In genomic region chr22:20779813-20780148, GRCh38 we compare ENCODE assay signal across 19 cellular contexts. TPM values are rescaled to one million over a fixed set of nuclear protein-coding genes. Genes with fewer than 3 reads are reported as not detected.
DNase-seq lines count a peak whose midpoint lies in the region; ATAC-seq and TF ChIP-seq lines count a peak whose summit lies in the region.
"Had no signal": no experiment of that assay in that cellular context is flagged by ENCODE, and none has a peak within 500 bp of the region (broad histone marks: within the 10 kb centered on the region; RNA-seq: fewer than 3 reads in every experiment).

No MANE protein-coding gene starts in this region.

- no peak overlapping the region for H3K4me3 Mint-ChIP-seq in MCF 10A (ENCODE audit: unreplicated experiment)
- H3K4me3 Mint-ChIP-seq: memory B cell, natural killer cell had no signal

- no peak overlapping the region for H3K9ac ChIP-seq in mammary epithelial cell (ENCODE audit: insufficient read depth, low read length)

- no peaks in the 10 kb centered on the region for H3K27me3 ChIP-seq in mammary epithelial cell (ENCODE audit: insufficient read depth, low read length)
- no peaks in the 10 kb centered on the region for H3K27me3 ChIP-seq in brain microvascular endothelial cell (replicated peaks)
- H3K27me3 ChIP-seq in left lung = no peaks in the 10 kb centered on the region
- H3K27me3 ChIP-seq: BLaER1 treated with 17β-estradiol and CSF1 and Interleukin-3, amounts not matched to agents 10 nM and 100 nM; cardiac muscle cell had no signal

- no peak overlapping the region for H3K27ac Mint-ChIP-seq in MCF 10A (ENCODE audit: low read depth, unreplicated experiment)
- H3K27ac Mint-ChIP-seq: memory B cell, natural killer cell had no signal

- H3K9me3 ChIP-seq in mammary epithelial cell (replicated peaks; ENCODE audit: insufficient read depth, low read length) = no peaks in the 10 kb centered on the region
- H3K9me3 ChIP-seq in left lung = no peaks in the 10 kb centered on the region
- H3K9me3 ChIP-seq: BLaER1 treated with 17β-estradiol and CSF1 and Interleukin-3, amounts not matched to agents 10 nM and 100 nM had no signal

- dilution Hi-C loops in mammary epithelial cell (cut with HindIII; ENCODE audit: low sequenced_read_pairs) = loop anchor here (5.0 kb wide), 1 partner anchor 38 kb away; no protein-coding TSS in a partner anchor

- BruUV-seq in MCF 10A (replicated peaks; lab: Mats Ljungman, UMichigan) (no TSS peak), mammary epithelial cell (replicated peaks; lab: Mats Ljungman, UMichigan) (no TSS peak)

- in situ Hi-C loops in mammary epithelial cell (cut with MboI; ENCODE audit: low sequenced_read_pairs in 2 of 2) (no loop called here), brain microvascular endothelial cell (cut with HindIII; ENCODE audit: low pct_ligation_motif_present, low sequenced_read_pairs) (no loop called here)

- DNase-seq in MCF 10A (ENCODE audit: unreplicated experiment) = peak; percentile 35
- DNase-seq in mammary epithelial cell = no peak
- DNase-seq in brain microvascular endothelial cell = peak; percentile 66
- no peak for DNase-seq in left lung
- DNase-seq in Ammon's horn (ENCODE audit: low spot score) = no peak
- no peak for DNase-seq in NCI-H2171 (lab: John Stamatoyannopoulos, UW)
- no peak for DNase-seq in NCI-H446 (lab: John Stamatoyannopoulos, UW)
- DNase-seq in midbrain (lab: John Stamatoyannopoulos, UW) = no peak
- DNase-seq: activated CD4-positive, alpha-beta T cell treated with anti-CD3 and anti-CD28 coated beads, Interleukin-2, amount 50 U/mL, for 4 hours; hippocampal formation; natural killer cell; NCI-H1930; NCI-H446 treated with DMSO at 0.1 percent for 48 hours had no signal

- peaks cover 8% of the 10 kb centered on the region for H3K36me3 Mint-ChIP-seq in MCF 10A (ENCODE audit: insufficient read depth, unreplicated experiment)
- H3K36me3 Mint-ChIP-seq: natural killer cell had no signal

- POLR2A ChIA-PET in MCF 10A (lab: Yijun Ruan, JAX) = no interaction called here

- peaks cover 18% of the 10 kb centered on the region for H3K4me1 ChIP-seq in mammary epithelial cell (ENCODE audit: insufficient read depth, low read length)
- H3K4me1 ChIP-seq in left lung = peaks cover 7 to 44% of the 10 kb centered on the region in 2 donors

- CTCF ChIA-PET in MCF 10A (lab: Yijun Ruan, JAX) (no interaction called here), mammary epithelial cell (lab: Charles Lee; ENCODE audit: low non-redundant PET) (interaction anchor here (0.6 kb wide), 1 partner anchor 106 kb away, joined by 3 read pairs; no protein-coding TSS in a partner anchor)

- peaks cover 8% of the 10 kb centered on the region for H3K4me1 Mint-ChIP-seq in MCF 10A (ENCODE audit: insufficient read depth, unreplicated experiment)
- H3K4me1 Mint-ChIP-seq: natural killer cell had no signal

- intact Hi-C loops in MCF 10A (cut with micrococcal nuclease) (no loop called here), mammary epithelial cell (cut with micrococcal nuclease) (no loop called here), left lung (cut with DNase I) (loop anchor here in 1 of 2 donors (10.0 kb wide), 1 partner anchor 55 kb away; no protein-coding TSS in a partner anchor)

- peak; percentile 9 for ATAC-seq in left lung
- ATAC-seq: activated naive CD4-positive, alpha-beta T cell treated with anti-CD3 and anti-CD28 coated beads, Interleukin-2, amount 50 U/mL, for 72 hours; natural killer cell had no signal

- no peaks in the 10 kb centered on the region for H3K79me2 ChIP-seq in mammary epithelial cell (ENCODE audit: insufficient read depth, low read length)

- TF ChIP-seq CTCF in MCF 10A (IDR thresholded peaks at IDR 0.05; ENCODE audit: unreplicated experiment) = no peak
- no peak for TF ChIP-seq CTCF in mammary epithelial cell (conservative IDR thresholded peaks at IDR 0.05 in 1 of 2, IDR thresholded peaks at IDR 0.05 in 1 of 2; ENCODE audit: extremely low read depth in 1 of 2, insufficient read depth in 1 of 2, low read depth in 1 of 2, low read length in 2 of 2)
- TF ChIP-seq CTCF in brain microvascular endothelial cell (IDR thresholded peaks at IDR 0.05; ENCODE audit: low read depth, low read length, missing control alignments) = no peak
- TF ChIP-seq CTCF in left lung (IDR thresholded peaks at IDR 0.05) = no peak

- 99% methylated on average over 5 of the region's 5 CpGs for WGBS in mammary epithelial cell (ENCODE audit: low coverage, missing lambda C conversion rate)

- no peak overlapping the region for H3K4me2 ChIP-seq in mammary epithelial cell (ENCODE audit: insufficient read depth, low read depth, low read length)

- no peaks in the 10 kb centered on the region for H3K27me3 Mint-ChIP-seq in MCF 10A (ENCODE audit: insufficient read depth, unreplicated experiment)
- H3K27me3 Mint-ChIP-seq: memory B cell, progenitor cell of endocrine pancreas had no signal

- no peaks in the 10 kb centered on the region for H4K20me1 ChIP-seq in mammary epithelial cell (ENCODE audit: insufficient read depth, low read length)

- no peak overlapping the region for H3K4me3 ChIP-seq in mammary epithelial cell (replicated peaks in 1 of 3; ENCODE audit: insufficient read depth in 1 of 3, low read depth in 2 of 3, low read length in 3 of 3)
- no peak overlapping the region for H3K4me3 ChIP-seq in brain microvascular endothelial cell (ENCODE audit: low read depth, low read length)
- H3K4me3 ChIP-seq in left lung = no peak overlapping the region
- H3K4me3 ChIP-seq: BLaER1 treated with 17β-estradiol and CSF1 and Interleukin-3, amounts not matched to agents 10 nM and 100 nM; cardiac muscle cell had no signal

- H3K27ac ChIP-seq in mammary epithelial cell (ENCODE audit: insufficient read depth, low read depth, low read length) (no peak overlapping the region), brain microvascular endothelial cell (peak overlapping the region; percentile 45), left lung (no peak overlapping the region)
- H3K27ac ChIP-seq: BLaER1 treated with 17β-estradiol and CSF1 and Interleukin-3, amounts not matched to agents 10 nM and 100 nM; cardiac muscle cell had no signal

- no peak overlapping the region for H2AFZ ChIP-seq in mammary epithelial cell (ENCODE audit: low read depth, low read length)

- H3K36me3 ChIP-seq in mammary epithelial cell (ENCODE audit: insufficient read depth, low read length) (no peaks in the 10 kb centered on the region), brain microvascular endothelial cell (replicated peaks) (peaks cover 2% of the 10 kb centered on the region), left lung (peaks cover 0 to 23% of the 10 kb centered on the region in 2 donors)
- H3K36me3 ChIP-seq: cardiac muscle cell had no signal

- H3K9me3 Mint-ChIP-seq in MCF 10A (ENCODE audit: unreplicated experiment) = no peaks in the 10 kb centered on the region
- H3K9me3 Mint-ChIP-seq: activated naive CD4-positive, alpha-beta T cell treated with anti-CD3 and anti-CD28 coated beads, Interleukin-2, amount 50 U/mL, for 72 hours; memory B cell; natural killer cell had no signal

RNA-seq across cellular contexts. Expression of gene SERPIND1, which starts 5.9 kb away (rescaled TPM):
- total RNA-seq in MCF 10A (2022) (not detected in 2 replicates), mammary epithelial cell (not detected), left lung (1 to 10 TPM in 1 of 2 donors, under 1 TPM in 1; 0.50 to 3.5 TPM)
- polyA plus RNA-seq in mammary epithelial cell = not detected
- not detected for polyA minus RNA-seq in mammary epithelial cell
- total RNA-seq: activated naive CD4-positive, alpha-beta T cell treated with anti-CD3 and anti-CD28 coated beads, Interleukin-2, amount 50 U/mL, for 72 hours had no signal
- polyA plus RNA-seq: keratinocyte had no signal

Comparison
In these comparisons a context has a peak if more than half of its experiments do, and no peak if none do; other contexts are left out.
1. DNase-seq: peak in MCF 10A (single experiment) and brain microvascular endothelial cell (single experiment); none in mammary epithelial cell (single experiment), left lung (0 of 2), Ammon's horn (single experiment), NCI-H2171 (single experiment), NCI-H446 (0 of 2) and midbrain (single experiment).